In the genomic region with DNA sequence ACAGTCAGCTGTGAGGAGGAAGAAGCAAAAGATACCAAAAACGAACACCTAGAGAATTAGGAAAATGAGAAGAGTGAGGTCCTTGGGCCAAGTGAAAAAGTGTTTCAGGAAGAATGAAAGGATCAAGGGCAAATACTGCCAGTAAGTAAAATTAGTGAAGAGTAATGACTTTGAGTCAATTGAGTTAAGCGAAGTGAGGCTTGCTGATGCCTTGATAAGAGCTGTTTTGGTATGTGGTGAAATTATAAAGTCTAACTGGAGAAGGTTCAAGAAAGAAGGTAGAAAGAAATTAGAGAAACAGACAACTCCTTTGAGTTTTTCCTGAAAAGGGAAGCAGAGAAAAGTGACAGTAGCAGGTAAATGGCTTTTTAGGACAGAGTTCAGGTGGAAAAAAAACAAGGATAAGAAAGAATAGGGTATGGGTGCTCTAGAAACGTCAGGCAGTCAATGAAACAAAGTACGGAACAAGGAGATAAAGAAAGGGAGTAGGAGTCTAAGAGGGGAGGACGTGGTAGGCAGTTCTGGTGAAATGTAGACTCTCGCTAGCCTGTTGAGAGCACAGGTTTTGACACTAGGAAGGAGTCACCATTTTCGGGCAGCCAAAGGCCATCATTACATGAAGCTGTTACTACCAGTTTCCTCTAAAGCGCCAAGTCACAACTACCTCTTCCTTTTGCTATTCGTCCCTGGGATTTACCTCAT, we compare ENCODE assay signal across 29 cellular contexts.
"Had no signal": no experiment of that assay in that cellular context is flagged by ENCODE, and none has a peak within 500 bp of the region (broad histone marks: within the 10 kb centered on the region; RNA-seq: fewer than 3 reads in every experiment).

No MANE protein-coding gene starts in this region.

- H3K4me1 ChIP-seq: parathyroid adenoma, psoas muscle, right lobe of liver, sigmoid colon, stomach, thyroid gland, tibial nerve, upper lobe of left lung, uterus had no signal

- H3K36me3 ChIP-seq: ovary, uterus had no signal

- H2AFZ ChIP-seq: parathyroid adenoma had no signal

- FAIRE-seq: small intestine had no signal

- H3K4me1 Mint-ChIP-seq: naive thymus-derived CD8-positive, alpha-beta T cell; nephron progenitor cell; stimulated activated effector memory CD8-positive, alpha-beta T cell treated with anti-CD3 and anti-CD28 coated beads, Interleukin-12 subunit alpha, Interleukin-12 subunit beta, amount 100 ng/mL, for 72 hours; stimulated activated naive B cell treated with anti-CD40 and anti-IgM and Interleukin-4, amounts not matched to agents 10 μg/mL and 1 μg/mL and 100 μg/mL, for 72 hours had no signal

- H3K27me3 Mint-ChIP-seq: naive thymus-derived CD8-positive, alpha-beta T cell; natural killer cell treated with Interleukin-12 subunit alpha and Interleukin-12 subunit beta and Interleukin-15 and Interleukin-18, amount 100 ng/mL, for 72 hours; progenitor cell of endocrine pancreas; stimulated activated naive B cell treated with anti-CD40 and anti-IgM and Interleukin-4, amounts not matched to agents 10 μg/mL and 1 μg/mL and 100 μg/mL, for 72 hours; stimulated activated naive CD8-positive, alpha-beta T cell treated with anti-CD3 and anti-CD28 coated beads, Interleukin-15, Interleukin-2, amounts not matched to agents 100 ng/mL and 50 ng/mL, for 24 hours had no signal

- H3K9ac ChIP-seq: parathyroid adenoma had no signal

- DNase-seq: naive thymus-derived CD8-positive, alpha-beta T cell; nephron progenitor cell; nucleus accumbens; ovary; psoas muscle; right cardiac atrium; right lobe of liver; sigmoid colon; small intestine; stimulated activated CD4-positive, alpha-beta T cell treated with anti-CD3 and anti-CD28 coated beads, Interleukin-15, amount 100 ng/mL, for 24 hours; stimulated activated CD4-positive, alpha-beta T cell treated with anti-CD3 and anti-CD28 coated beads, Interleukin-2, amount 100 ng/mL, for 24 hours; stimulated activated CD4-positive, alpha-beta T cell treated with anti-CD3 and anti-CD28 coated beads, Interleukin-2, amount 100 ng/mL, for 48 hours; stimulated activated CD4-positive, alpha-beta T cell treated with anti-CD3 and anti-CD28 coated beads, Interleukin-4, amount 100 ng/mL, for 24 hours; stimulated activated naive B cell treated with anti-CD40 and anti-IgM and Interleukin-4, amounts not matched to agents 10 μg/mL and 1 μg/mL and 100 μg/mL, for 72 hours; stimulated activated naive CD4-positive, alpha-beta T cell treated with Interleukin-2 at 50 U/mL for 16 hours; stomach; thyroid gland; trophoblast cell; upper lobe of left lung; uterus had no signal

- H3K4me3 Mint-ChIP-seq: naive thymus-derived CD8-positive, alpha-beta T cell; natural killer cell treated with Interleukin-12 subunit alpha and Interleukin-12 subunit beta and Interleukin-15 and Interleukin-18, amount 100 ng/mL, for 72 hours; nephron progenitor cell; neural crest cell; stimulated activated effector memory CD8-positive, alpha-beta T cell treated with anti-CD3 and anti-CD28 coated beads, Interleukin-12 subunit alpha, Interleukin-12 subunit beta, amount 100 ng/mL, for 72 hours; stimulated activated naive B cell treated with anti-CD40 and anti-IgM and Interleukin-4, amounts not matched to agents 10 μg/mL and 1 μg/mL and 100 μg/mL, for 72 hours; stimulated activated naive CD8-positive, alpha-beta T cell treated with anti-CD3 and anti-CD28 coated beads, Interleukin-15, Interleukin-2, amounts not matched to agents 100 ng/mL and 50 ng/mL, for 24 hours had no signal

- ATAC-seq: naive thymus-derived CD8-positive, alpha-beta T cell; natural killer cell treated with Interleukin-12 subunit alpha and Interleukin-12 subunit beta and Interleukin-15 and Interleukin-18, amount 100 ng/mL, for 72 hours; stimulated activated effector memory CD8-positive, alpha-beta T cell treated with anti-CD3 and anti-CD28 coated beads, Interleukin-12 subunit alpha, Interleukin-12 subunit beta, amount 100 ng/mL, for 72 hours; stimulated activated naive B cell treated with anti-CD40 and anti-IgM and Interleukin-4, amounts not matched to agents 10 μg/mL and 1 μg/mL and 100 μg/mL, for 72 hours had no signal

- H3K9me3 Mint-ChIP-seq: naive thymus-derived CD8-positive, alpha-beta T cell; natural killer cell treated with Interleukin-12 subunit alpha and Interleukin-12 subunit beta and Interleukin-15 and Interleukin-18, amount 100 ng/mL, for 72 hours; nephron progenitor cell; neural crest cell; stimulated activated effector memory CD8-positive, alpha-beta T cell treated with anti-CD3 and anti-CD28 coated beads, Interleukin-12 subunit alpha, Interleukin-12 subunit beta, amount 100 ng/mL, for 72 hours; stimulated activated naive B cell treated with anti-CD40 and anti-IgM and Interleukin-4, amounts not matched to agents 10 μg/mL and 1 μg/mL and 100 μg/mL, for 72 hours; stimulated activated naive CD8-positive, alpha-beta T cell treated with anti-CD3 and anti-CD28 coated beads, Interleukin-15, Interleukin-2, amounts not matched to agents 100 ng/mL and 50 ng/mL, for 24 hours had no signal

- H3K79me2 ChIP-seq: parathyroid adenoma had no signal

- H3K27ac ChIP-seq: neutrophil, ovary, parathyroid adenoma, psoas muscle, right lobe of liver, sigmoid colon, stomach, thoracic aorta, thyroid gland, tibial nerve, upper lobe of left lung, uterus had no signal

- H3K27me3 ChIP-seq: neutrophil, ovary, right lobe of liver, sigmoid colon, stomach, thyroid gland, tibial nerve, upper lobe of left lung, uterus had no signal

- H3K4me3 ChIP-seq: ovary, psoas muscle, right lobe of liver, sigmoid colon, stomach, thoracic aorta, thyroid gland, tibial nerve, upper lobe of left lung, uterus had no signal

- H3K9me3 ChIP-seq: neutrophil, ovary, psoas muscle, right lobe of liver, sigmoid colon, stomach, thoracic aorta, thyroid gland, tibial nerve, upper lobe of left lung, uterus had no signal

- H3K27ac Mint-ChIP-seq: naive thymus-derived CD8-positive, alpha-beta T cell; natural killer cell treated with Interleukin-12 subunit alpha and Interleukin-12 subunit beta and Interleukin-15 and Interleukin-18, amount 100 ng/mL, for 72 hours; nephron progenitor cell; progenitor cell of endocrine pancreas; stimulated activated effector memory CD8-positive, alpha-beta T cell treated with anti-CD3 and anti-CD28 coated beads, Interleukin-12 subunit alpha, Interleukin-12 subunit beta, amount 100 ng/mL, for 72 hours; stimulated activated naive B cell treated with anti-CD40 and anti-IgM and Interleukin-4, amounts not matched to agents 10 μg/mL and 1 μg/mL and 100 μg/mL, for 72 hours; stimulated activated naive CD8-positive, alpha-beta T cell treated with anti-CD3 and anti-CD28 coated beads, Interleukin-15, Interleukin-2, amounts not matched to agents 100 ng/mL and 50 ng/mL, for 24 hours had no signal
